In genomic region chr11:2445107-2445947, GRCh38 we compare ENCODE assay signal across 8 cellular contexts. TPM values are rescaled to one million over a fixed set of nuclear protein-coding genes. Genes with fewer than 3 reads are reported as not detected.
A peak's percentile ranks its signal among the peaks of the same experiment; 100 is the strongest.
DNase-seq lines count a peak whose midpoint lies in the region; ATAC-seq and TF ChIP-seq lines count a peak whose summit lies in the region.

No MANE protein-coding gene starts in this region.

- H3K36me3 Mint-ChIP-seq in CD14-positive monocyte (peaks cover 7 to 19% of the 10 kb centered on the region in 2 donors), nephron progenitor cell (ENCODE audit: low read depth) (no peaks in the 10 kb centered on the region)
- H3K36me3 Mint-ChIP-seq in dendritic cell treated with granulocyte-macrophage colony-stimulating factor and Interleukin-4, amounts not matched to agents 40 ng/mL and 50 ng/mL, for 4 days (ENCODE audit: low read depth) = peaks cover 36% of the 10 kb centered on the region

- in situ Hi-C loops in GM23248 (cut with MboI) = no loop called here

- no peaks in the 10 kb centered on the region for H3K79me2 ChIP-seq in OCI-LY7 (ENCODE audit: insufficient read depth, low read depth, low read length)
- no peaks in the 10 kb centered on the region for H3K79me2 ChIP-seq in GM23248 (ENCODE audit: insufficient read depth)

- BruUV-seq in OCI-LY7 (replicated peaks; lab: Mats Ljungman, UMichigan) = no TSS peak

- TF ChIP-seq CTCF in CD14-positive monocyte (IDR thresholded peaks at IDR 0.05) = no peak
- TF ChIP-seq CTCF in OCI-LY7 (conservative IDR thresholded peaks at IDR 0.05; ENCODE audit: low read length) = no peak
- no peak for TF ChIP-seq CTCF in nephron progenitor cell (IDR thresholded peaks at IDR 0.05)
- TF ChIP-seq CTCF in GM10248 (IDR thresholded peaks at IDR 0.05; ENCODE audit: control extremely low read depth, extremely low read depth, low read depth, missing control alignments) = no peak

- H4K20me1 ChIP-seq in OCI-LY7 (ENCODE audit: insufficient read depth, low read length) (no peaks in the 10 kb centered on the region), GM23248 (ENCODE audit: insufficient read depth) (no peaks in the 10 kb centered on the region)

- H3K4me1 ChIP-seq in OCI-LY7 (ENCODE audit: insufficient read depth, low read length, poor library complexity, severe bottlenecking) (peaks cover 21% of the 10 kb centered on the region), GM23248 (ENCODE audit: insufficient read depth) (no peaks in the 10 kb centered on the region)

- peaks cover 13 to 23% (median 16%) of the 10 kb centered on the region in 3 donors for H3K27me3 Mint-ChIP-seq in CD14-positive monocyte (ENCODE audit: low read depth in 3 of 3)
- H3K27me3 Mint-ChIP-seq in dendritic cell treated with granulocyte-macrophage colony-stimulating factor and Interleukin-4, amounts not matched to agents 40 ng/mL and 50 ng/mL, for 4 days = peaks cover 21% of the 10 kb centered on the region
- H3K27me3 Mint-ChIP-seq in nephron progenitor cell (ENCODE audit: low read depth, poor library complexity) = peaks cover 87% of the 10 kb centered on the region

- DNase-seq in CD14-positive monocyte (ENCODE audit: low spot score) (no peak), OCI-LY7 (ENCODE audit: low spot score) (no peak), nephron progenitor cell (peak; percentile 36), GM10248 (ENCODE audit: extremely low spot score) (no peak), SHP77 (lab: John Stamatoyannopoulos, UW) (no peak), GM23248 (no peak)

- H3K4me2 ChIP-seq in OCI-LY7 (ENCODE audit: low read length) (peak overlapping the region; percentile 30; the same call in 1 of the 2 replicates), GM23248 (ENCODE audit: unreplicated experiment) (no peak overlapping the region)

- peak overlapping the region; percentile 74 to 89 (median 86) for H3K27ac Mint-ChIP-seq in CD14-positive monocyte
- H3K27ac Mint-ChIP-seq in dendritic cell treated with granulocyte-macrophage colony-stimulating factor and Interleukin-4, amounts not matched to agents 40 ng/mL and 50 ng/mL, for 4 days = peak overlapping the region; percentile 86
- no peak overlapping the region for H3K27ac Mint-ChIP-seq in nephron progenitor cell

- H3K36me3 ChIP-seq in OCI-LY7 (ENCODE audit: insufficient read depth, low read length) = no peaks in the 10 kb centered on the region
- H3K36me3 ChIP-seq in GM23248 (ENCODE audit: low read depth) = no peaks in the 10 kb centered on the region

- no peak overlapping the region for H3K9ac ChIP-seq in GM23248

- peaks cover 0 to 3% (median 0%) of the 10 kb centered on the region in 7 donors for H3K9me3 Mint-ChIP-seq in CD14-positive monocyte
- H3K9me3 Mint-ChIP-seq in dendritic cell treated with granulocyte-macrophage colony-stimulating factor and Interleukin-4, amounts not matched to agents 40 ng/mL and 50 ng/mL, for 4 days = no peaks in the 10 kb centered on the region
- H3K9me3 Mint-ChIP-seq in nephron progenitor cell = peaks cover 20% of the 10 kb centered on the region

- peak overlapping the region; percentile 18 for H3K4me3 ChIP-seq in OCI-LY7 (ENCODE audit: low read depth, low read length, poor library complexity, severe bottlenecking)
- no peak overlapping the region for H3K4me3 ChIP-seq in GM23248

- H3K27ac ChIP-seq in OCI-LY7 (ENCODE audit: low read depth, low read length, poor library complexity, severe bottlenecking) = no peak overlapping the region
- no peak overlapping the region for H3K27ac ChIP-seq in GM23248

- CTCF ChIA-PET in OCI-LY7 (lab: Charles Lee; ENCODE audit: unreplicated experiment) = no interaction called here
- CTCF ChIA-PET in GM10248 (lab: Yijun Ruan, JAX) = no interaction called here

- H3K9me3 ChIP-seq in OCI-LY7 (ENCODE audit: low read length) = no peaks in the 10 kb centered on the region
- H3K9me3 ChIP-seq in GM23248 (ENCODE audit: low read depth) = no peaks in the 10 kb centered on the region

- ATAC-seq in HG03045 (IDR thresholded peaks at IDR 0.05; ENCODE audit: unreplicated experiment) = no peak

- H2AFZ ChIP-seq in OCI-LY7 (ENCODE audit: low read length) = no peak overlapping the region
- no peak overlapping the region for H2AFZ ChIP-seq in GM23248

- POLR2A ChIA-PET in OCI-LY7 (lab: Charles Lee) (no interaction called here), GM10248 (lab: Yijun Ruan, JAX) (no interaction called here)

- intact Hi-C loops in CD14-positive monocyte (cut with micrococcal nuclease) (loop anchor here in 1 of 2 donors (5.0 kb wide), 1 partner anchor 37 kb away; no protein-coding TSS in a partner anchor), OCI-LY7 (cut with micrococcal nuclease; ENCODE audit: unreplicated experiment) (no loop called here)
- intact Hi-C loops in dendritic cell treated with granulocyte-macrophage colony-stimulating factor and Interleukin-4, amounts not matched to agents 40 ng/mL and 50 ng/mL, for 4 days (cut with micrococcal nuclease) = loop anchor here (5.0 kb wide), 3 partner anchors 42 to 447 kb away; no protein-coding TSS in a partner anchor

- H3K9me2 ChIP-seq in OCI-LY7 (ENCODE audit: insufficient read depth, low read length) = no peaks in the 10 kb centered on the region
- H3K9me2 ChIP-seq in GM23248 (ENCODE audit: insufficient read depth) = no peaks in the 10 kb centered on the region

- peaks cover 36% of the 10 kb centered on the region for H3K27me3 ChIP-seq in GM23248 (replicated peaks; ENCODE audit: insufficient read depth)

- peak overlapping the region; percentile 93 to 98 for H3K4me3 Mint-ChIP-seq in CD14-positive monocyte
- H3K4me3 Mint-ChIP-seq in dendritic cell treated with granulocyte-macrophage colony-stimulating factor and Interleukin-4, amounts not matched to agents 40 ng/mL and 50 ng/mL, for 4 days = peak overlapping the region; percentile 93
- H3K4me3 Mint-ChIP-seq in nephron progenitor cell = peak overlapping the region; percentile 74

- WGBS in GM23248 (ENCODE audit: low coverage in 1 of 2, low lambda C conversion rate in 2 of 2, missing lambda C conversion rate in 2 of 2), 2 experiments = 6 to 7% methylated on average over 51 to 64 of the region's 80 CpGs

- H3K4me1 Mint-ChIP-seq in CD14-positive monocyte (peaks cover 43% of the 10 kb centered on the region), nephron progenitor cell (peaks cover 3% of the 10 kb centered on the region)
- peaks cover 61% of the 10 kb centered on the region for H3K4me1 Mint-ChIP-seq in dendritic cell treated with granulocyte-macrophage colony-stimulating factor and Interleukin-4, amounts not matched to agents 40 ng/mL and 50 ng/mL, for 4 days (ENCODE audit: low read depth)

- no peaks in the 10 kb centered on the region for H3F3A ChIP-seq in GM23248 (ENCODE audit: insufficient read depth)

RNA-seq across cellular contexts. Expression of gene KCNQ1, which starts 0.5 kb away (rescaled TPM):
- polyA plus RNA-seq in CD14-positive monocyte (10 to 100 TPM; 14.9 to 21.6 TPM), GM23248 (2016; fragmentation: Nextera tagmentation; extraction: Ambion mirVana) (not detected in 2 replicates)
- 0.22 and 0.72 TPM in 2 replicates for total RNA-seq in OCI-LY7 (2014; rRNA removed; shearing (Covaris generic))
- total RNA-seq in OCI-LY7 (2022) = 1.3 and 1.8 TPM in 2 replicates
- total RNA-seq in GM23248 (2014; rRNA removed; shearing (Covaris generic)) = not detected in 2 replicates

RNA-seq across cellular contexts. Expression of gene TRPM5, which starts 1.0 kb away (rescaled TPM):
- polyA plus RNA-seq in CD14-positive monocyte (not detected), GM23248 (2016; fragmentation: Nextera tagmentation; extraction: Ambion mirVana) (not detected in 2 replicates)
- not detected in 2 replicates for total RNA-seq in OCI-LY7 (2014; rRNA removed; shearing (Covaris generic))
- total RNA-seq in OCI-LY7 (2022) = not detected in 2 replicates
- not detected in 2 replicates for total RNA-seq in GM23248 (2014; rRNA removed; shearing (Covaris generic))

RNA-seq across cellular contexts. Expression of gene TSSC4, which starts 44.8 kb away (rescaled TPM):
- 10 to 100 TPM; 52.0 to 74.6 TPM for polyA plus RNA-seq in CD14-positive monocyte
- 40.4 and 43.5 TPM in 2 replicates for total RNA-seq in OCI-LY7 (2014; rRNA removed; shearing (Covaris generic))
- total RNA-seq in OCI-LY7 (2022) = 41.3 and 50.9 TPM in 2 replicates
- 44.4 and 50.3 TPM in 2 replicates for total RNA-seq in GM23248 (2014; rRNA removed; shearing (Covaris generic))
- 61.8 and 69.8 TPM in 2 replicates for polyA plus RNA-seq in GM23248 (2016; fragmentation: Nextera tagmentation; extraction: Ambion mirVana)
